Comparison of ENCODE assay signal across 9 cellular contexts in genomic region chr19:6092329-6093286, GRCh38. TPM values are rescaled to one million over a fixed set of nuclear protein-coding genes. Genes with fewer than 3 reads are reported as not detected.
DNase-seq lines count a peak whose midpoint lies in the region; ATAC-seq and TF ChIP-seq lines count a peak whose summit lies in the region.
"Had no signal": no experiment of that assay in that cellular context is flagged by ENCODE, and none has a peak within 500 bp of the region (broad histone marks: within the 10 kb centered on the region; RNA-seq: fewer than 3 reads in every experiment).

No MANE protein-coding gene starts in this region.

- H3K27ac ChIP-seq in left ventricle myocardium inferior (replicated peaks) = peak overlapping the region; percentile 88

- peaks cover 45% of the 10 kb centered on the region for H3K4me1 ChIP-seq in left ventricle myocardium inferior

- no peaks in the 10 kb centered on the region for H3K27me3 ChIP-seq in left ventricle myocardium inferior (ENCODE audit: low read depth)

- POLR2A ChIA-PET in WTC11 (lab: Charles Lee) = no interaction called here
- POLR2A ChIA-PET in activated CD8-positive, alpha-beta T cell treated with anti-CD3 and anti-CD28 coated beads, Interleukin-2, amount 10 ng/mL, durations not matched to agents 7 days and 5 days (lab: Charles Lee) = no interaction called here

- CTCF ChIA-PET in WTC11 (lab: Charles Lee) = interaction anchor here (0.6 to 2.0 kb wide), 9 partner anchors 16 to 289 kb away, joined by 3 to 11 read pairs (median 6); no protein-coding TSS in a partner anchor
- CTCF ChIA-PET in activated CD8-positive, alpha-beta T cell treated with anti-CD3 and anti-CD28 coated beads, Interleukin-2, amount 10 ng/mL, durations not matched to agents 7 days and 5 days (lab: Charles Lee) = interaction anchor here (0.7 kb wide), 1 partner anchor 16 kb away, joined by 3 read pairs; no protein-coding TSS in a partner anchor

- peak overlapping the region; percentile 60 for H3K4me3 Mint-ChIP-seq in WTC11
- H3K4me3 Mint-ChIP-seq in activated CD8-positive, alpha-beta T cell treated with anti-CD3 and anti-CD28 coated beads, Interleukin-2, amount 10 ng/mL, durations not matched to agents 7 days and 5 days = no peak overlapping the region
- H3K4me3 Mint-ChIP-seq: activated naive CD4-positive, alpha-beta T cell treated with anti-CD3 and anti-CD28 coated beads, Interleukin-2, amount 50 U/mL, for 24 hours had no signal

- H3K36me3 ChIP-seq in left ventricle myocardium inferior = no peaks in the 10 kb centered on the region

- peak; percentile 93 for ATAC-seq in WTC11
- ATAC-seq in HG03108 (IDR thresholded peaks at IDR 0.05; ENCODE audit: unreplicated experiment) = no peak
- ATAC-seq in activated CD8-positive, alpha-beta T cell treated with anti-CD3 and anti-CD28 coated beads, Interleukin-2, amount 10 ng/mL, durations not matched to agents 7 days and 5 days = no peak

- no peaks in the 10 kb centered on the region for H3K9me3 Mint-ChIP-seq in WTC11
- no peaks in the 10 kb centered on the region for H3K9me3 Mint-ChIP-seq in activated CD8-positive, alpha-beta T cell treated with anti-CD3 and anti-CD28 coated beads, Interleukin-2, amount 10 ng/mL, durations not matched to agents 7 days and 5 days (ENCODE audit: insufficient read depth)
- H3K9me3 Mint-ChIP-seq: activated naive CD4-positive, alpha-beta T cell treated with anti-CD3 and anti-CD28 coated beads, Interleukin-2, amount 50 U/mL, for 24 hours had no signal

- H3K27me3 Mint-ChIP-seq in WTC11 (ENCODE audit: low read depth) = peaks cover 25% of the 10 kb centered on the region
- H3K27me3 Mint-ChIP-seq in activated CD8-positive, alpha-beta T cell treated with anti-CD3 and anti-CD28 coated beads, Interleukin-2, amount 10 ng/mL, durations not matched to agents 7 days and 5 days (ENCODE audit: low read depth) = no peaks in the 10 kb centered on the region
- H3K27me3 Mint-ChIP-seq: activated naive CD4-positive, alpha-beta T cell treated with anti-CD3 and anti-CD28 coated beads, Interleukin-2, amount 50 U/mL, for 24 hours had no signal

- no peak overlapping the region for H3K27ac Mint-ChIP-seq in WTC11
- H3K27ac Mint-ChIP-seq in activated CD8-positive, alpha-beta T cell treated with anti-CD3 and anti-CD28 coated beads, Interleukin-2, amount 10 ng/mL, durations not matched to agents 7 days and 5 days = no peak overlapping the region
- H3K27ac Mint-ChIP-seq: activated naive CD4-positive, alpha-beta T cell treated with anti-CD3 and anti-CD28 coated beads, Interleukin-2, amount 50 U/mL, for 24 hours had no signal

- H3K9me3 ChIP-seq in left ventricle myocardium inferior (replicated peaks) = no peaks in the 10 kb centered on the region

- peak overlapping the region; percentile 27 for H3K4me3 ChIP-seq in AG09309 (ENCODE audit: control insufficient read depth, low read depth, low read length)
- peak overlapping the region; percentile 55 for H3K4me3 ChIP-seq in left ventricle myocardium inferior

- no peak for DNase-seq in AG09309 (ENCODE audit: low read depth)
- peak; percentile 95 for DNase-seq in M059J (ENCODE audit: low read depth)
- DNase-seq in WTC11 (ENCODE audit: low spot score) = peak; percentile 68
- peak; percentile 84 for DNase-seq in left ventricle myocardium inferior
- DNase-seq in posterior vena cava (ENCODE audit: low spot score) = peak; percentile 96
- DNase-seq in activated CD8-positive, alpha-beta T cell treated with anti-CD3 and anti-CD28 coated beads, Interleukin-2, amount 10 ng/mL, durations not matched to agents 7 days and 5 days = no peak
- DNase-seq in activated naive CD4-positive, alpha-beta T cell (lab: John Stamatoyannopoulos, UW) = no peak

- intact Hi-C loops in left ventricle myocardium inferior (cut with micrococcal nuclease) = no loop called here
- intact Hi-C loops in posterior vena cava (cut with DNase I) = no loop called here

- H3K36me3 Mint-ChIP-seq in WTC11 = no peaks in the 10 kb centered on the region
- peaks cover 2% of the 10 kb centered on the region for H3K36me3 Mint-ChIP-seq in activated CD8-positive, alpha-beta T cell treated with anti-CD3 and anti-CD28 coated beads, Interleukin-2, amount 10 ng/mL, durations not matched to agents 7 days and 5 days (ENCODE audit: low read depth)
- H3K36me3 Mint-ChIP-seq: activated naive CD4-positive, alpha-beta T cell treated with anti-CD3 and anti-CD28 coated beads, Interleukin-2, amount 50 U/mL, for 24 hours had no signal

- peaks cover 21% of the 10 kb centered on the region for H3K4me1 Mint-ChIP-seq in WTC11
- H3K4me1 Mint-ChIP-seq in activated CD8-positive, alpha-beta T cell treated with anti-CD3 and anti-CD28 coated beads, Interleukin-2, amount 10 ng/mL, durations not matched to agents 7 days and 5 days (ENCODE audit: low read depth) = peaks cover 9% of the 10 kb centered on the region

- no peak for TF ChIP-seq CTCF in AG09309 (IDR thresholded peaks at IDR 0.05; ENCODE audit: control insufficient read depth, insufficient read depth, low read depth, low read length, missing control alignments)
- no peak for TF ChIP-seq CTCF in WTC11 (IDR thresholded peaks at IDR 0.05)
- TF ChIP-seq CTCF in left ventricle myocardium inferior (IDR thresholded peaks at IDR 0.05; ENCODE audit: borderline replicate concordance) = peak; percentile 43

TF ChIP-seq in WTC11, 78 proteins besides CTCF, POLR2A, EP300 and RAD21:
- no peak for TF ChIP-seq ZNF121 (CRISPR knock-in tag; IDR thresholded peaks at IDR 0.05)
- no peak for TF ChIP-seq ATF2 (CRISPR knock-in tag; IDR thresholded peaks at IDR 0.05; ENCODE audit: borderline replicate concordance, low read depth)
- TF ChIP-seq ZNF423 (CRISPR knock-in tag; IDR thresholded peaks at IDR 0.05) = peak; percentile 52; the same call in 1 of the 2 replicates
- TF ChIP-seq, protein P1, sequence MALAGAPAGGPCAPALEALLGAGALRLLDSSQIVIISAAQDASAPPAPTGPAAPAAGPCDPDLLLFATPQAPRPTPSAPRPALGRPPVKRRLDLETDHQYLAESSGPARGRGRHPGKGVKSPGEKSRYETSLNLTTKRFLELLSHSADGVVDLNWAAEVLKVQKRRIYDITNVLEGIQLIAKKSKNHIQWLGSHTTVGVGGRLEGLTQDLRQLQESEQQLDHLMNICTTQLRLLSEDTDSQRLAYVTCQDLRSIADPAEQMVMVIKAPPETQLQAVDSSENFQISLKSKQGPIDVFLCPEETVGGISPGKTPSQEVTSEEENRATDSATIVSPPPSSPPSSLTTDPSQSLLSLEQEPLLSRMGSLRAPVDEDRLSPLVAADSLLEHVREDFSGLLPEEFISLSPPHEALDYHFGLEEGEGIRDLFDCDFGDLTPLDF (CRISPR knock-in tag; IDR thresholded peaks at IDR 0.05) = no peak

RNA-seq across cellular contexts. Expression of gene RFX2, which starts 17.7 kb away (rescaled TPM):
- total RNA-seq in M059J (2014; rRNA removed; shearing (Covaris generic)) = 4.8 and 13.4 TPM in 2 replicates
- total RNA-seq in WTC11 (2021) (3.4 to 4.6 TPM (median 4.2 TPM) in 3 replicates), left ventricle myocardium inferior (6.1 TPM), posterior vena cava (10 to 100 TPM; 20.7 to 21.7 TPM)
- total RNA-seq in activated CD8-positive, alpha-beta T cell treated with anti-CD3 and anti-CD28 coated beads, Interleukin-2, amount 10 ng/mL, durations not matched to agents 7 days and 5 days = 10 to 100 TPM; 12.3 to 13.8 TPM

RNA-seq across cellular contexts. Expression of gene ACSBG2, which starts 42.9 kb away (rescaled TPM):
- total RNA-seq in M059J (2014; rRNA removed; shearing (Covaris generic)) = not detected in 2 replicates
- total RNA-seq in WTC11 (2021) (not detected in 3 replicates), left ventricle myocardium inferior (not detected), posterior vena cava (not detected)
- total RNA-seq in activated CD8-positive, alpha-beta T cell treated with anti-CD3 and anti-CD28 coated beads, Interleukin-2, amount 10 ng/mL, durations not matched to agents 7 days and 5 days = not detected

Comparison
In these comparisons a context has a peak if more than half of its experiments do, and no peak if none do; other contexts are left out.
1. DNase-seq: peak in M059J (single experiment), WTC11 (single experiment), left ventricle myocardium inferior (single experiment) and posterior vena cava (single experiment); none in AG09309 (single experiment), activated CD8-positive, alpha-beta T cell treated with anti-CD3 and anti-CD28 coated beads, Interleukin-2, amount 10 ng/mL, durations not matched to agents 7 days and 5 days (single experiment) and activated naive CD4-positive, alpha-beta T cell (0 of 4).